ENCODE assay signal across 9 cellular contexts in the genomic region with DNA sequence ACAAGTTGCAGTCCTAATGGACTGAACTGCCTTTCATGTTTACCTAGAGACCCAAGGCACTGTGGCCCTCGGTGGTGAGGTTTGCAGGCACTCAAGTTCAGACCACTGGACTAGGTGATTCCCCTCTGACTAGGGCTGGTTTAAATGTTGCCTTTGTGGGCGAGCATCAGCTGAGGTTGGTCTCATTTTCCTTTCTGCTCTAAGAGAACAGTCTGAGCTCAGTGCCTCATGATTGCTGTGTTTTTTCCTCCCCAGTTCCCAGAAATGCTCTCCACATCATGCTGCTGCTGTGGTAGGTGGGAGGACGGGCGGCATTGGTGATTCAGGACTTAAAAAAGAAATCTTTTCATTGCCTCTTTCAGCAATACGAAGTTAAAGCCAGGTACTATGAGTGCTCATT.
DNase-seq lines count a peak whose midpoint lies in the region; ATAC-seq, FAIRE-seq and TF ChIP-seq lines count a peak whose summit lies in the region.
"Had no signal": no experiment of that assay in that cellular context is flagged by ENCODE, and none has a peak within 500 bp of the region (broad histone marks: within the 10 kb centered on the region; RNA-seq: fewer than 3 reads in every experiment).

No MANE protein-coding gene starts in this region.

- no peak overlapping the region for H2BK120ac ChIP-seq in H9 (ENCODE audit: low read depth, low read length, poor library complexity, severe bottlenecking)

- no peaks in the 10 kb centered on the region for H3K9me3 Mint-ChIP-seq in activated CD8-positive, alpha-beta T cell treated with anti-CD3 and anti-CD28 coated beads, Interleukin-2, amount 10 ng/mL, durations not matched to agents 7 days and 5 days (ENCODE audit: insufficient read depth)
- H3K9me3 Mint-ChIP-seq in H9: peaks cover 0 to 3% of the 10 kb centered on the region in 2 experiments; a peak in 1 of 5 replicates

- no peak overlapping the region for H2AK5ac ChIP-seq in H9 (ENCODE audit: insufficient read length, low read length)

- DNase-seq in GM12892 (ENCODE audit: insufficient read length): no peak
- DNase-seq in activated CD8-positive, alpha-beta T cell treated with anti-CD3 and anti-CD28 coated beads, Interleukin-2, amount 10 ng/mL, durations not matched to agents 7 days and 5 days: peak; percentile 58
- DNase-seq in SKM-1 treated with dmso at 0.1 percent for 144 hours (lab: John Stamatoyannopoulos, UW; ENCODE audit: unreplicated experiment): no peak
- DNase-seq in GM13977 (ENCODE audit: low spot score): no peak
- no peak for DNase-seq in H9
- no peak for DNase-seq in HUDEP-2 (lab: John Stamatoyannopoulos, UW; ENCODE audit: unreplicated experiment in 76 of 76)

- no peaks in the 10 kb centered on the region for H3K36me3 Mint-ChIP-seq in activated CD8-positive, alpha-beta T cell treated with anti-CD3 and anti-CD28 coated beads, Interleukin-2, amount 10 ng/mL, durations not matched to agents 7 days and 5 days (ENCODE audit: low read depth)
- H3K36me3 Mint-ChIP-seq in H9 (ENCODE audit: insufficient read depth in 1 of 3, low read depth in 3 of 3): peaks cover 0 to 3% (median 2%) of the 10 kb centered on the region in 3 experiments; a peak in 2 of 7 replicates

- H2BK5ac ChIP-seq in H9 (ENCODE audit: insufficient read length, low read length): no peak overlapping the region

- H3K4me1 ChIP-seq in H9 (ENCODE audit: insufficient read depth, low read length): no peaks in the 10 kb centered on the region

- no peak overlapping the region for H3K23ac ChIP-seq in H9 (ENCODE audit: insufficient read length, low read depth, low read length)

- no peak overlapping the region for H4K5ac ChIP-seq in H9 (ENCODE audit: insufficient read length, low read depth, low read length)

- WGBS in H9 (ENCODE audit: extremely low coverage, insufficient read length, low lambda C conversion rate): no CpG with 5 or more reads among the region's 5 CpGs

- no peak overlapping the region for H3K18ac ChIP-seq in H9 (ENCODE audit: insufficient read length, low read depth, low read length)

- no peak overlapping the region for H3K27ac ChIP-seq in H9 (ENCODE audit: insufficient read length, low read depth, low read length)

- H4K20me1 ChIP-seq in H9 (ENCODE audit: control insufficient read depth, insufficient read depth, insufficient read length): no peaks in the 10 kb centered on the region

- in situ Hi-C loops in GM13977 (cut with MboI; ENCODE audit: low pct_unique_long_range_greater_than_20kb, low sequenced_read_pairs, unreplicated experiment): no loop called here

- no peak overlapping the region for H3K4me2 ChIP-seq in H9 (ENCODE audit: insufficient read depth, insufficient read length, low read length)

- H3K14ac ChIP-seq in H9 (ENCODE audit: insufficient read depth, low read length): no peak overlapping the region; the same call in 1 of the 2 replicates

- H3K9me3 ChIP-seq in H9 (ENCODE audit: control insufficient read depth, low read depth, low read length): no peaks in the 10 kb centered on the region

- H2AFZ ChIP-seq in H9 (ENCODE audit: low read length): no peak overlapping the region

- no peak overlapping the region for H2BK15ac ChIP-seq in H9 (ENCODE audit: low read depth, low read length)

- H3K23me2 ChIP-seq in H9 (ENCODE audit: insufficient read length, low read depth, low read length, poor library complexity, severe bottlenecking): no peaks in the 10 kb centered on the region

- no peak overlapping the region for H3T11ph ChIP-seq in H9 (ENCODE audit: low read length)

- TF ChIP-seq POLR2A in GM12892 (IDR thresholded peaks at IDR 0.05; ENCODE audit: low read depth, low read length): peak; percentile 53; the same call in 1 of the 2 replicates

- TF ChIP-seq CTCF in GM13977 (IDR thresholded peaks at IDR 0.05; ENCODE audit: extremely low read depth, insufficient read depth, missing control alignments): no peak
- TF ChIP-seq CTCF in H9 (conservative IDR thresholded peaks at IDR 0.05): no peak

- POLR2A ChIA-PET in activated CD8-positive, alpha-beta T cell treated with anti-CD3 and anti-CD28 coated beads, Interleukin-2, amount 10 ng/mL, durations not matched to agents 7 days and 5 days (lab: Charles Lee): interaction anchor here (0.5 kb wide), 1 partner anchor 1283 kb away, joined by 3 read pairs; no protein-coding TSS in a partner anchor

- peak; percentile 96 for ATAC-seq in GM19372 (IDR thresholded peaks at IDR 0.05; ENCODE audit: low read depth, unreplicated experiment)
- peak; percentile 78 for ATAC-seq in HG02970 (IDR thresholded peaks at IDR 0.05; ENCODE audit: low FRiP score, unreplicated experiment)
- peak; percentile 86 for ATAC-seq in activated CD8-positive, alpha-beta T cell treated with anti-CD3 and anti-CD28 coated beads, Interleukin-2, amount 10 ng/mL, durations not matched to agents 7 days and 5 days

- H2BK12ac ChIP-seq in H9 (ENCODE audit: insufficient read length, low read depth, low read length): no peak overlapping the region

- H3K4me1 Mint-ChIP-seq in activated CD8-positive, alpha-beta T cell treated with anti-CD3 and anti-CD28 coated beads, Interleukin-2, amount 10 ng/mL, durations not matched to agents 7 days and 5 days (ENCODE audit: low read depth): peaks cover 18% of the 10 kb centered on the region
- peaks cover 0 to 4% of the 10 kb centered on the region in 2 experiments; a peak in 1 of 4 replicates for H3K4me1 Mint-ChIP-seq in H9

- peak; percentile 99 for FAIRE-seq in GM12892 (lab: Jason Lieb, UNC)
- FAIRE-seq: H54 had no signal

- H3K27ac Mint-ChIP-seq in activated CD8-positive, alpha-beta T cell treated with anti-CD3 and anti-CD28 coated beads, Interleukin-2, amount 10 ng/mL, durations not matched to agents 7 days and 5 days: peak overlapping the region; percentile 41
- no peak overlapping the region for H3K27ac Mint-ChIP-seq in H9

- H4K8ac ChIP-seq in H9 (replicated peaks; ENCODE audit: insufficient read length, low read depth, low read length): no peak overlapping the region

- no peak overlapping the region for H3K56ac ChIP-seq in H9 (ENCODE audit: insufficient read length, low read depth, low read length)

- CTCF ChIA-PET in activated CD8-positive, alpha-beta T cell treated with anti-CD3 and anti-CD28 coated beads, Interleukin-2, amount 10 ng/mL, durations not matched to agents 7 days and 5 days (lab: Charles Lee): interaction anchor here (1.4 to 2.1 kb wide), 3 partner anchors 9 to 34 kb away, joined by 3 to 10 read pairs (median 7); no protein-coding TSS in a partner anchor

- H3K9ac ChIP-seq in H9 (ENCODE audit: extremely low read depth, insufficient read length, low read length): no peak overlapping the region

- H3K79me2 ChIP-seq in H9 (ENCODE audit: insufficient read depth, low read length): no peaks in the 10 kb centered on the region

- no peak overlapping the region for H3K4me3 Mint-ChIP-seq in activated CD8-positive, alpha-beta T cell treated with anti-CD3 and anti-CD28 coated beads, Interleukin-2, amount 10 ng/mL, durations not matched to agents 7 days and 5 days
- H3K4me3 Mint-ChIP-seq in H9: no peak overlapping the region

- no peak overlapping the region for H4K91ac ChIP-seq in H9 (ENCODE audit: insufficient read length, low read depth, low read length)

- H3K27me3 Mint-ChIP-seq in activated CD8-positive, alpha-beta T cell treated with anti-CD3 and anti-CD28 coated beads, Interleukin-2, amount 10 ng/mL, durations not matched to agents 7 days and 5 days (ENCODE audit: low read depth): peaks cover 5% of the 10 kb centered on the region
- H3K27me3 Mint-ChIP-seq in H9 (ENCODE audit: low read depth): no peaks in the 10 kb centered on the region

- H3K4ac ChIP-seq in H9 (ENCODE audit: low read depth, low read length): no peak overlapping the region

- H3K79me1 ChIP-seq in H9 (ENCODE audit: insufficient read depth, low read depth, low read length, poor library complexity, severe bottlenecking): no peaks in the 10 kb centered on the region

- H2BK20ac ChIP-seq in H9 (ENCODE audit: low read depth, low read length, poor library complexity, severe bottlenecking): no peak overlapping the region

- H3K27me3 ChIP-seq in H9 (ENCODE audit: insufficient read depth, low read length): no peaks in the 10 kb centered on the region
